Comparison of ENCODE assay signal across 8 cellular contexts in the genomic region with DNA sequence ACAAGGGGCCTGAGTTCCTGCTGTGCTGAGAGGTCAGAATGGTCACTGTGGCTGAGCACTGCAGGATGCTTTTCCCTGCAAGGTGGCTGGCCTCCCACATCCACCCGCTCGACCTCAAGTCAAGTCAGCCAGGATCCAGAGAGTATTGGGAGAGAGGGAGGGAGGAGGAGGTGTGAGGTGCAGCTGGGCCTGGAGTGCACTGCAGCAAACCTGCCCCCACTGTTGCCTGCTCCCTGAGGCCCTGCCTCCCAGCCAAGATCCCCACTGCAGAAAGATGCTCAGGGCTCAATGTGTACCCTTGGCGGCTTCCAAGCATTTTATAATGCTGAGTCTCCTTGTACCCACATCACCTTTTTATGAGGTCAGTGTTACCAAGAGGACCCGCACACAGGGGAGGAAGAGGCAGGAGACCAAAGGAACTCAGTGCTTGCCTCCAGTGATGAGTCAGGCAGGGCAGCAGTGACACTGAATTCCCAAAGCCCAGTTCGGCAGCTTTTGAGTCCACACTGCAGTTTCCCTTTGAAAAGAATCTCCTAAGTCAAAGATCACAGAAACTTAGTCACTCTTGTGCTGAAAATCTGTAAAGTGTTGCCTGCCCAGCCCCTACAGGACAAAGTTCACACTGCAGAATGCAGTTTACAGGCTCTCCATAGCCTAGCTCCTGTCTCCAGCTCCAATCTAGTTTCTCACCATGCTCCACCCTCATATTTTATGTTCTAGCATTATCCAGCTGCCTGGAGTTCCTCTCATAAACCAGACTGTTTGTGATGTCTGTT. TPM values are rescaled to one million over a fixed set of nuclear protein-coding genes. Genes with fewer than 3 reads are reported as not detected.
DNase-seq lines count a peak whose midpoint lies in the region; TF ChIP-seq lines count a peak whose summit lies in the region.

No MANE protein-coding gene starts in this region.

- intact Hi-C loops in posterior vena cava (cut with DNase I): no loop called here

- peak overlapping the region in 1 of 2 donors; percentile 94 for H3K9ac ChIP-seq in mucosa of rectum (ENCODE audit: low read depth in 1 of 2, low read length in 2 of 2)

- H3K27me3 ChIP-seq in brain microvascular endothelial cell (replicated peaks) (no peaks in the 10 kb centered on the region), mucosa of rectum (ENCODE audit: control insufficient read depth in 2 of 2, insufficient read depth in 2 of 2, low read length in 2 of 2) (no peaks in the 10 kb centered on the region)

- H3K36me3 ChIP-seq in brain microvascular endothelial cell (replicated peaks): no peaks in the 10 kb centered on the region
- peaks cover 0 to 4% of the 10 kb centered on the region in 2 donors for H3K36me3 ChIP-seq in mucosa of rectum (ENCODE audit: control insufficient read depth in 2 of 2, insufficient read depth in 2 of 2, low read length in 2 of 2)

- H3K27ac ChIP-seq in brain microvascular endothelial cell (peak overlapping the region; percentile 6), mucosa of rectum (ENCODE audit: low read depth in 2 of 2, low read length in 2 of 2) (peak overlapping the region; percentile 77 to 96)

- DNase-seq in activated T-cell treated with anti-CD3 and anti-CD28 coated beads for 24 hours (ENCODE audit: low read depth) (peak; percentile 16), activated T-cell treated with anti-CD3 and anti-CD28 coated beads for 4 hours (no peak), OCI-M1 (lab: John Stamatoyannopoulos, UW) (peak; percentile 26), brain microvascular endothelial cell (peak; percentile 72), NCI-H1694 treated with DMSO at 0.1 percent for 48 hours (lab: John Stamatoyannopoulos, UW) (no peak), posterior vena cava (ENCODE audit: low spot score) (no peak), GF-D8 (lab: John Stamatoyannopoulos, UW) (no peak)

- H3K4me3 ChIP-seq in brain microvascular endothelial cell (ENCODE audit: low read depth, low read length) (no peak overlapping the region), mucosa of rectum (ENCODE audit: low read length in 2 of 2) (peak overlapping the region; percentile 13 to 53)

- in situ Hi-C loops in brain microvascular endothelial cell (cut with HindIII; ENCODE audit: low pct_ligation_motif_present, low sequenced_read_pairs): no loop called here

- H3K9me3 ChIP-seq in mucosa of rectum (ENCODE audit: control insufficient read depth in 2 of 2, low read length in 2 of 2): no peaks in the 10 kb centered on the region

- H3K4me1 ChIP-seq in mucosa of rectum (ENCODE audit: control insufficient read depth in 2 of 2, insufficient read depth in 2 of 2, low read length in 2 of 2): peaks cover 34 to 49% of the 10 kb centered on the region in 2 donors

- TF ChIP-seq CTCF in brain microvascular endothelial cell (IDR thresholded peaks at IDR 0.05; ENCODE audit: low read depth, low read length, missing control alignments): peak; percentile 74

RNA-seq across cellular contexts. Expression of a gene that starts 3.1 kb away (rescaled TPM):
- total RNA-seq in posterior vena cava: 10 to 100 TPM; 41.7 to 50.2 TPM

RNA-seq across cellular contexts. Expression of a gene that starts 26.0 kb away (rescaled TPM):
- total RNA-seq in posterior vena cava: 10 to 100 TPM; 36.2 to 44.6 TPM

RNA-seq across cellular contexts. Expression of a gene that starts 43.5 kb away (rescaled TPM):
- total RNA-seq in posterior vena cava: not detected

Comparison
In these comparisons a context has a peak if more than half of its experiments do, and no peak if none do; other contexts are left out.
1. DNase-seq: peak in activated T-cell treated with anti-CD3 and anti-CD28 coated beads for 24 hours (single experiment), OCI-M1 (single experiment) and brain microvascular endothelial cell (single experiment); none in activated T-cell treated with anti-CD3 and anti-CD28 coated beads for 4 hours (single experiment), NCI-H1694 treated with DMSO at 0.1 percent for 48 hours (single experiment), posterior vena cava (single experiment) and GF-D8 (single experiment).